ENCODE assay signal across 11 cellular contexts in genomic region chr7:34277016-34277800, GRCh38.
DNase-seq lines count a peak whose midpoint lies in the region; ATAC-seq and TF ChIP-seq lines count a peak whose summit lies in the region.
"Had no signal": no experiment of that assay in that cellular context is flagged by ENCODE, and none has a peak within 500 bp of the region (broad histone marks: within the 10 kb centered on the region; RNA-seq: fewer than 3 reads in every experiment).

No MANE protein-coding gene starts in this region.

- peak; percentile 82 for ATAC-seq in HG03159 (IDR thresholded peaks at IDR 0.05; ENCODE audit: unreplicated experiment)
- no peak for ATAC-seq in activated T-helper 17 cell treated with anti-CD3 and anti-CD28 coated beads, Interleukin-2, amount 50 U/mL, for 72 hours (replicated peaks)
- ATAC-seq: A549 had no signal

- H3K4me3 Mint-ChIP-seq in activated CD4-positive, alpha-beta T cell treated with anti-CD3 and anti-CD28 coated beads, Interleukin-2, amount 10 ng/mL, durations not matched to agents 24 days and 14 days, result no peak overlapping the region
- no peak overlapping the region for H3K4me3 Mint-ChIP-seq in activated T-helper 17 cell treated with anti-CD3 and anti-CD28 coated beads, Interleukin-2, amount 50 U/mL, for 72 hours
- H3K4me3 Mint-ChIP-seq in type B pancreatic cell, result no peak overlapping the region

- H3K9me3 Mint-ChIP-seq in activated CD4-positive, alpha-beta T cell treated with anti-CD3 and anti-CD28 coated beads, Interleukin-2, amount 10 ng/mL, durations not matched to agents 24 days and 14 days, result no peaks in the 10 kb centered on the region
- no peaks in the 10 kb centered on the region for H3K9me3 Mint-ChIP-seq in activated T-helper 17 cell treated with anti-CD3 and anti-CD28 coated beads, Interleukin-2, amount 50 U/mL, for 72 hours
- no peaks in the 10 kb centered on the region for H3K9me3 Mint-ChIP-seq in type B pancreatic cell

- no peaks in the 10 kb centered on the region for H3K36me3 Mint-ChIP-seq in activated CD4-positive, alpha-beta T cell treated with anti-CD3 and anti-CD28 coated beads, Interleukin-2, amount 10 ng/mL, durations not matched to agents 24 days and 14 days (ENCODE audit: low read depth)
- H3K36me3 Mint-ChIP-seq in activated T-helper 17 cell treated with anti-CD3 and anti-CD28 coated beads, Interleukin-2, amount 50 U/mL, for 72 hours (ENCODE audit: low read depth), result no peaks in the 10 kb centered on the region
- no peaks in the 10 kb centered on the region for H3K36me3 Mint-ChIP-seq in type B pancreatic cell

- DNase-seq in activated CD4-positive, alpha-beta T cell treated with anti-CD3 and anti-CD28 coated beads, Interleukin-2, amount 10 ng/mL, durations not matched to agents 24 days and 14 days, result no peak
- no peak for DNase-seq in activated CD4-positive, alpha-beta T cell treated with anti-CD3 and anti-CD28 coated beads for 48 hours
- DNase-seq in SKM-1 treated with dmso at 0.1 percent for 144 hours (lab: John Stamatoyannopoulos, UW; ENCODE audit: unreplicated experiment) (peak; percentile 31), skeletal muscle cell (ENCODE audit: low read depth) (peak; percentile 5), COR-L47 (lab: John Stamatoyannopoulos, UW) (no peak), type B pancreatic cell (ENCODE audit: extremely low spot score, unreplicated experiment) (no peak)
- DNase-seq: activated effector memory CD4-positive, alpha-beta T cell treated with anti-CD3 and anti-CD28 coated beads, Interleukin-2, amount 50 U/mL, for 16 hours; NCI-H2081 had no signal

- H3K27ac Mint-ChIP-seq in activated CD4-positive, alpha-beta T cell treated with anti-CD3 and anti-CD28 coated beads, Interleukin-2, amount 10 ng/mL, durations not matched to agents 24 days and 14 days, result peak overlapping the region; percentile 51
- H3K27ac Mint-ChIP-seq in activated T-helper 17 cell treated with anti-CD3 and anti-CD28 coated beads, Interleukin-2, amount 50 U/mL, for 72 hours, result no peak overlapping the region
- H3K27ac Mint-ChIP-seq in type B pancreatic cell, result no peak overlapping the region

- H3K4me3 ChIP-seq in skeletal muscle cell (ENCODE audit: low read depth, low read length), result no peak overlapping the region
- H3K4me3 ChIP-seq: A549 had no signal

- H3K4me1 Mint-ChIP-seq in activated CD4-positive, alpha-beta T cell treated with anti-CD3 and anti-CD28 coated beads, Interleukin-2, amount 10 ng/mL, durations not matched to agents 24 days and 14 days, result peaks cover 3% of the 10 kb centered on the region
- no peaks in the 10 kb centered on the region for H3K4me1 Mint-ChIP-seq in activated T-helper 17 cell treated with anti-CD3 and anti-CD28 coated beads, Interleukin-2, amount 50 U/mL, for 72 hours
- H3K4me1 Mint-ChIP-seq in type B pancreatic cell (ENCODE audit: unreplicated experiment), result no peaks in the 10 kb centered on the region

- H3K27me3 Mint-ChIP-seq in activated CD4-positive, alpha-beta T cell treated with anti-CD3 and anti-CD28 coated beads, Interleukin-2, amount 10 ng/mL, durations not matched to agents 24 days and 14 days, result no peaks in the 10 kb centered on the region
- no peaks in the 10 kb centered on the region for H3K27me3 Mint-ChIP-seq in activated T-helper 17 cell treated with anti-CD3 and anti-CD28 coated beads, Interleukin-2, amount 50 U/mL, for 72 hours
- H3K27me3 Mint-ChIP-seq in type B pancreatic cell, result no peaks in the 10 kb centered on the region

- TF ChIP-seq CTCF in type B pancreatic cell (conservative IDR thresholded peaks at IDR 0.05), result no peak

- intact Hi-C loops in activated CD4-positive, alpha-beta T cell treated with anti-CD3 and anti-CD28 coated beads, Interleukin-2, amount 10 ng/mL, durations not matched to agents 24 days and 14 days (cut with micrococcal nuclease), result no loop called here

Comparison
In these comparisons a context has a peak if more than half of its experiments do, and no peak if none do; other contexts are left out.
1. DNase-seq: peak in SKM-1 treated with dmso at 0.1 percent for 144 hours (single experiment) and skeletal muscle cell (single experiment); none in activated CD4-positive, alpha-beta T cell treated with anti-CD3 and anti-CD28 coated beads, Interleukin-2, amount 10 ng/mL, durations not matched to agents 24 days and 14 days (single experiment), activated CD4-positive, alpha-beta T cell treated with anti-CD3 and anti-CD28 coated beads for 48 hours (single experiment), COR-L47 (single experiment) and type B pancreatic cell (single experiment).